Comparison of ENCODE assay signal across 12 cellular contexts in genomic region chr10:102511562-102512274, GRCh38. TPM values are rescaled to one million over a fixed set of nuclear protein-coding genes. Genes with fewer than 3 reads are reported as not detected.
A peak's percentile ranks its signal among the peaks of the same experiment; 100 is the strongest.
DNase-seq lines count a peak whose midpoint lies in the region; ATAC-seq, FAIRE-seq and TF ChIP-seq lines count a peak whose summit lies in the region.
"Had no signal": no experiment of that assay in that cellular context is flagged by ENCODE, and none has a peak within 500 bp of the region (broad histone marks: within the 10 kb centered on the region; RNA-seq: fewer than 3 reads in every experiment).

No MANE protein-coding gene starts in this region.

- TF ChIP-seq POLR2A in stomach (IDR thresholded peaks at IDR 0.05): no peak

- no peaks in the 10 kb centered on the region for H3K9me3 Mint-ChIP-seq in activated B cell treated with CpG ODN at 0.5 μM for 24 hours
- no peaks in the 10 kb centered on the region for H3K9me3 Mint-ChIP-seq in HFFc6

- H3K9me3 ChIP-seq in stomach: no peaks in the 10 kb centered on the region
- H3K9me3 ChIP-seq: uterus had no signal

- WGBS in stomach, 5 donors: 76 to 87% (median 77%) methylated on average over 6 of the region's 6 CpGs

- POLR2A ChIA-PET in activated B cell treated with CpG ODN at 0.5 μM for 24 hours (lab: Charles Lee): interaction anchor here (0.5 to 1.8 kb wide), 6 partner anchors 9 to 197 kb away, joined by 3 to 17 read pairs (median 7); partner anchors contain the start of genes ACTR1A and NFKB2

- no peaks in the 10 kb centered on the region for H3K27me3 ChIP-seq in stomach
- H3K27me3 ChIP-seq: uterus had no signal

- H3K4me3 ChIP-seq in foreskin fibroblast (ENCODE audit: low read depth in 1 of 2, low read length in 2 of 2) (no peak overlapping the region), stomach (no peak overlapping the region)
- H3K4me3 ChIP-seq: uterus had no signal

- peaks cover 0 to 31% (median 10%) of the 10 kb centered on the region in 4 donors for H3K4me1 ChIP-seq in stomach
- H3K4me1 ChIP-seq: uterus had no signal

- peak; percentile 47 for DNase-seq in CD1c-positive myeloid dendritic cell (ENCODE audit: extremely low spot score)
- DNase-seq in GM19239 (ENCODE audit: insufficient read length, low spot score): peak; percentile 60
- no peak for DNase-seq in activated B cell treated with CpG ODN at 0.5 μM for 24 hours
- DNase-seq in foreskin fibroblast: no peak
- no peak for DNase-seq in retina
- DNase-seq in HFFc6: no peak
- no peak for DNase-seq in stomach
- DNase-seq: DND-41, small intestine, uterus had no signal

- FAIRE-seq in GM19239 (lab: Jason Lieb, UNC): peak; percentile 96
- FAIRE-seq: bronchial epithelial cell, small intestine had no signal

- TF ChIP-seq CTCF in activated B cell treated with CpG ODN at 0.5 μM for 24 hours (IDR thresholded peaks at IDR 0.05) (no peak), foreskin fibroblast (IDR thresholded peaks at IDR 0.05; ENCODE audit: low read depth, low read length) (no peak), HFFc6 (IDR thresholded peaks at IDR 0.05) (no peak), stomach (IDR thresholded peaks at IDR 0.05) (no peak)

- intact Hi-C loops in activated B cell treated with CpG ODN at 0.5 μM for 24 hours (cut with micrococcal nuclease): loop anchor here (1.0 kb wide), 1 partner anchor 8 kb away; the partner anchor contains the start of gene SUFU
- intact Hi-C loops in stomach (cut with DNase I; ENCODE audit: low total_unique reads): no loop called here

- H3K27me3 Mint-ChIP-seq in activated B cell treated with CpG ODN at 0.5 μM for 24 hours (no peaks in the 10 kb centered on the region), HFFc6 (ENCODE audit: insufficient read depth) (no peaks in the 10 kb centered on the region)

- H3K27ac ChIP-seq in stomach: no peak overlapping the region
- H3K27ac ChIP-seq: uterus had no signal

- TF ChIP-seq EP300 in stomach (IDR thresholded peaks at IDR 0.05): no peak

- CTCF ChIA-PET in activated B cell treated with CpG ODN at 0.5 μM for 24 hours (lab: Charles Lee): interaction anchor here (0.7 to 2.0 kb wide), 6 partner anchors 8 to 622 kb away, joined by 3 to 12 read pairs (median 4); partner anchors contain the start of gene SUFU

- H3K36me3 ChIP-seq in stomach: peaks cover 26 to 85% (median 71%) of the 10 kb centered on the region in 4 donors
- H3K36me3 ChIP-seq: uterus had no signal

- H3K4me1 Mint-ChIP-seq in activated B cell treated with CpG ODN at 0.5 μM for 24 hours (peaks cover 16% of the 10 kb centered on the region), HFFc6 (ENCODE audit: low read depth) (peaks cover 34% of the 10 kb centered on the region)

- ATAC-seq in HG03135 (IDR thresholded peaks at IDR 0.05; ENCODE audit: unreplicated experiment) (peak; percentile 80), activated B cell treated with CpG ODN at 0.5 μM for 24 hours (ENCODE audit: low read depth) (peak; percentile 99)

- peaks cover 38% of the 10 kb centered on the region for H3K36me3 Mint-ChIP-seq in activated B cell treated with CpG ODN at 0.5 μM for 24 hours (ENCODE audit: low read depth)
- H3K36me3 Mint-ChIP-seq in HFFc6 (ENCODE audit: low read depth): peaks cover 4% of the 10 kb centered on the region

- peak overlapping the region; percentile 42 for H3K4me3 Mint-ChIP-seq in activated B cell treated with CpG ODN at 0.5 μM for 24 hours
- no peak overlapping the region for H3K4me3 Mint-ChIP-seq in HFFc6

- H3K27ac Mint-ChIP-seq in activated B cell treated with CpG ODN at 0.5 μM for 24 hours (peak overlapping the region; percentile 86), HFFc6 (no peak overlapping the region)

RNA-seq across cellular contexts. Expression of gene SUFU, which starts 7.9 kb away (rescaled TPM):
- total RNA-seq in activated B cell treated with CpG ODN at 0.5 μM for 24 hours: 5.7 and 7.4 TPM in 2 replicates
- total RNA-seq in HFFc6 (2021; fragmentation: NEBNext Ultra II Directional; extraction: Animal tissue kit (Norgen Biotek cat#: 25700)): 10 to 100 TPM; 12.8 to 16.8 (median 15.2) TPM
- 10 to 100 TPM in 2 of 5 donors, 1 to 10 TPM in 2, under 1 TPM in 1; 0.29 to 26.3 (median 5.4) TPM for total RNA-seq in stomach
- polyA plus RNA-seq in stomach: 1 to 10 TPM; 2.9 to 4.1 (median 3.2) TPM

RNA-seq across cellular contexts. Expression of gene ACTR1A, which starts 9.2 kb away (rescaled TPM):
- total RNA-seq in activated B cell treated with CpG ODN at 0.5 μM for 24 hours (55.1 and 71.9 TPM in 2 replicates), stomach (100 to 1,000 TPM in 1 of 5 donors, 10 to 100 TPM in 4; 46.9 to 277 (median 64.3) TPM)
- total RNA-seq in HFFc6 (2021; fragmentation: NEBNext Ultra II Directional; extraction: Animal tissue kit (Norgen Biotek cat#: 25700)): 100 to 1,000 TPM; 125 to 175 (median 152) TPM
- polyA plus RNA-seq in stomach: 10 to 100 TPM; 41.5 to 60.7 (median 43.9) TPM

Comparison
In these comparisons a context has a peak if more than half of its experiments do, and no peak if none do; other contexts are left out.
1. DNase-seq: peak in CD1c-positive myeloid dendritic cell (single experiment) and GM19239 (single experiment); none in activated B cell treated with CpG ODN at 0.5 μM for 24 hours (single experiment), foreskin fibroblast (0 of 2), retina (single experiment), HFFc6 (single experiment) and stomach (single experiment).